In the genomic region with DNA sequence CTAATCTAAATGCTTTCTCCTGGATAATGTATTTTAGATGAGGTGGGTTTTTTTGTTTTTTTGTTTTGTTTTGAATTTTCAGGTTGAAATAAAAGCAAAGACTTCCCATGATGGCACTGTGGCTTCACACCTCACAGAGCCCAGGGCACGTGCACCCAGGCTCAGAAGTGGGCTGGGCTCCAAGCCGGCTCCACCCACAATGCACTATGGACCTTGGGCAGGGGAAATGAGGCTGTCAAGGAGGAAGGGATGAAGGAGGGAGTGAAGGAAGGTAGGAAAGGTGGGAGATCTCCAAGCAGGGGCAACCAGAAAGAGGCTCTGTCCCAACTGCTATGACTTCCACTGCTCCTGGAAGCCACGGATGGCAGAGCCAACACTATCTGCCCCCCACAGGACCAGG, we compare ENCODE assay signal across 1 cellular context.
TF ChIP-seq lines count a peak whose summit lies in the region.

No MANE protein-coding gene starts in this region.

TF ChIP-seq in HepG2, 621 proteins besides CTCF, POLR2A, EP300 and RAD21 (continued from another document):
- TF ChIP-seq, protein P1, sequence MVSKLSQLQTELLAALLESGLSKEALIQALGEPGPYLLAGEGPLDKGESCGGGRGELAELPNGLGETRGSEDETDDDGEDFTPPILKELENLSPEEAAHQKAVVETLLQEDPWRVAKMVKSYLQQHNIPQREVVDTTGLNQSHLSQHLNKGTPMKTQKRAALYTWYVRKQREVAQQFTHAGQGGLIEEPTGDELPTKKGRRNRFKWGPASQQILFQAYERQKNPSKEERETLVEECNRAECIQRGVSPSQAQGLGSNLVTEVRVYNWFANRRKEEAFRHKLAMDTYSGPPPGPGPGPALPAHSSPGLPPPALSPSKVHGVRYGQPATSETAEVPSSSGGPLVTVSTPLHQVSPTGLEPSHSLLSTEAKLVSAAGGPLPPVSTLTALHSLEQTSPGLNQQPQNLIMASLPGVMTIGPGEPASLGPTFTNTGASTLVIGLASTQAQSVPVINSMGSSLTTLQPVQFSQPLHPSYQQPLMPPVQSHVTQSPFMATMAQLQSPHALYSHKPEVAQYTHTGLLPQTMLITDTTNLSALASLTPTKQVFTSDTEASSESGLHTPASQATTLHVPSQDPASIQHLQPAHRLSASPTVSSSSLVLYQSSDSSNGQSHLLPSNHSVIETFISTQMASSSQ (IDR thresholded peaks at IDR 0.05; ENCODE audit: low read depth): no peak
- TF ChIP-seq, protein P1 (CRISPR knock-in tag; IDR thresholded peaks at IDR 0.05; ENCODE audit: borderline replicate concordance): no peak
- TF ChIP-seq, protein P2, sequence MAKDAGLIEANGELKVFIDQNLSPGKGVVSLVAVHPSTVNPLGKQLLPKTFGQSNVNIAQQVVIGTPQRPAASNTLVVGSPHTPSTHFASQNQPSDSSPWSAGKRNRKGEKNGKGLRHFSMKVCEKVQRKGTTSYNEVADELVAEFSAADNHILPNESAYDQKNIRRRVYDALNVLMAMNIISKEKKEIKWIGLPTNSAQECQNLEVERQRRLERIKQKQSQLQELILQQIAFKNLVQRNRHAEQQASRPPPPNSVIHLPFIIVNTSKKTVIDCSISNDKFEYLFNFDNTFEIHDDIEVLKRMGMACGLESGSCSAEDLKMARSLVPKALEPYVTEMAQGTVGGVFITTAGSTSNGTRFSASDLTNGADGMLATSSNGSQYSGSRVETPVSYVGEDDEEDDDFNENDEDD (CRISPR knock-in tag; IDR thresholded peaks at IDR 0.05; ENCODE audit: borderline replicate concordance): peak; percentile 40; the same call in 1 of the 2 replicates
